In genomic region chr7:18844735-18845134, GRCh38 we compare ENCODE assay signal across 20 cellular contexts.
"Had no signal": no experiment of that assay in that cellular context is flagged by ENCODE, and none has a peak within 500 bp of the region (broad histone marks: within the 10 kb centered on the region; RNA-seq: fewer than 3 reads in every experiment).

No MANE protein-coding gene starts in this region.

- H3K27me3 Mint-ChIP-seq: naive thymus-derived CD8-positive, alpha-beta T cell had no signal

- H3K36me3 ChIP-seq: esophagus muscularis mucosa, gastrocnemius medialis, heart right ventricle, neutrophil, spleen had no signal

- H3K9me3 Mint-ChIP-seq: naive thymus-derived CD8-positive, alpha-beta T cell had no signal

- DNase-seq: cortex of kidney; effector memory CD4-positive, alpha-beta T cell; gastrocnemius medialis; heart right ventricle; hypothalamus; kidney glomerular epithelial cell; mammary epithelial cell; mucosa of descending colon; naive thymus-derived CD8-positive, alpha-beta T cell; posterior cingulate gyrus; spleen; stimulated activated CD4-positive, alpha-beta T cell treated with anti-CD3 and anti-CD28 coated beads, Interleukin-15, amount 100 ng/mL, for 24 hours; stimulated activated CD4-positive, alpha-beta T cell treated with anti-CD3 and anti-CD28 coated beads, Interleukin-1b, Interleukin-23, amount 100 ng/mL, for 48 hours; stimulated activated CD4-positive, alpha-beta T cell treated with anti-CD3 and anti-CD28 coated beads, Interleukin-4, amount 100 ng/mL, for 24 hours; stimulated activated naive CD4-positive, alpha-beta T cell; trophoblast cell had no signal

- H3K4me1 Mint-ChIP-seq: naive thymus-derived CD8-positive, alpha-beta T cell had no signal

- H3K27ac ChIP-seq: epithelial cell of prostate, esophagus muscularis mucosa, gastrocnemius medialis, heart right ventricle, neutrophil, spleen had no signal

- H3K36me3 Mint-ChIP-seq: naive thymus-derived CD8-positive, alpha-beta T cell had no signal

- ATAC-seq: gastrocnemius medialis; heart right ventricle; mucosa of descending colon; naive thymus-derived CD8-positive, alpha-beta T cell; sciatic nerve had no signal

- H3K4me3 ChIP-seq: esophagus muscularis mucosa, gastrocnemius medialis, heart right ventricle, mucosa of descending colon, spleen had no signal

- H3K4me3 Mint-ChIP-seq: naive thymus-derived CD8-positive, alpha-beta T cell had no signal

- H3K27ac Mint-ChIP-seq: naive thymus-derived CD8-positive, alpha-beta T cell had no signal

- H3K9me3 ChIP-seq: esophagus muscularis mucosa, gastrocnemius medialis, heart right ventricle, mucosa of descending colon, neutrophil, spleen had no signal
